Comparison of ENCODE assay signal across 20 cellular contexts in the genomic region with DNA sequence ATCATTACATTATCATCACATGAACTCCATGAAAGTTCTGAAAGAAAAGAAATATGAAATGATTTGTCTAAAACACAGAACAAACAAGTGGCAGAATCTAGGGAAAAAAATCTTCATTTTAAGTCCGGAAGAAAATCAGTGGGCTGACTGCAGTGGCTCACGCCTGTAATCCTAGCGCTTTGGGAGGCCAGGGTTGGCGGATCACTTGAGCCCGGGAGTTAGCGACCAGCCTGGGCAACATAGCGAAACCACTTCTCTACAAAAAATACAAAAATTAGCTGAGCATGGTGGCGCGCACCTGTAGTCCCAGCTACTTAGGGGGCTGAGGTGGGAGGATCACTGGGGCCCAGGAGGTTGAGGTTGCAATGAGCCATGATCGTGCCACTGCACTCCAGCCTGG. TPM values are rescaled to one million over a fixed set of nuclear protein-coding genes. Genes with fewer than 3 reads are reported as not detected.
DNase-seq lines count a peak whose midpoint lies in the region; ATAC-seq, FAIRE-seq and TF ChIP-seq lines count a peak whose summit lies in the region.
"Had no signal": no experiment of that assay in that cellular context is flagged by ENCODE, and none has a peak within 500 bp of the region (broad histone marks: within the 10 kb centered on the region; RNA-seq: fewer than 3 reads in every experiment).

No MANE protein-coding gene starts in this region.

- no peak for TF ChIP-seq EP300 in GM12878 (IDR thresholded peaks at IDR 0.05; ENCODE audit: borderline replicate concordance in 1 of 2, control insufficient read depth in 1 of 2, low read depth in 2 of 2, low read length in 2 of 2)

- H3K4me1 ChIP-seq in GM12878 (ENCODE audit: control insufficient read depth, insufficient read depth, low read length), result no peaks in the 10 kb centered on the region
- no peaks in the 10 kb centered on the region for H3K4me1 ChIP-seq in trophoblast cell (ENCODE audit: control insufficient read depth in 1 of 2, insufficient read depth in 2 of 2, low read length in 2 of 2)
- H3K4me1 ChIP-seq in GM23248 (ENCODE audit: insufficient read depth), result peaks cover 20% of the 10 kb centered on the region

- H3K27ac Mint-ChIP-seq in CD4-positive, alpha-beta T cell, result no peak overlapping the region
- H3K27ac Mint-ChIP-seq: CD8-positive, alpha-beta T cell had no signal

- no peaks in the 10 kb centered on the region; a peak in 1 of 4 replicates for H3K36me3 ChIP-seq in GM12878 (ENCODE audit: control insufficient read depth in 2 of 2, insufficient read depth in 2 of 2, low read length in 1 of 2)
- peaks cover 0 to 1% of the 10 kb centered on the region in 2 experiments for H3K36me3 ChIP-seq in trophoblast cell (ENCODE audit: control insufficient read depth in 1 of 2, insufficient read depth in 2 of 2, low read length in 2 of 2)
- H3K36me3 ChIP-seq in GM23248 (ENCODE audit: low read depth), result no peaks in the 10 kb centered on the region

- SMC1A ChIA-PET in GM12878 (lab: Charles Lee; ENCODE audit: uncharacterized antibody, unreplicated experiment), result interaction anchor here (0.7 to 1.7 kb wide), 6 partner anchors 8 to 156 kb away, joined by 3 to 8 read pairs (median 3); no protein-coding TSS in a partner anchor

- H3F3A ChIP-seq in GM23248 (ENCODE audit: insufficient read depth), result peaks cover 12% of the 10 kb centered on the region; the same call in 1 of the 2 replicates

- no peak for ATAC-seq in CD4-positive, alpha-beta T cell (ENCODE audit: poor library complexity)
- ATAC-seq in GM12878, result no peak
- no peak for ATAC-seq in HG03342 (IDR thresholded peaks at IDR 0.05; ENCODE audit: unreplicated experiment)
- ATAC-seq: CD8-positive, alpha-beta T cell had no signal

- H3K18ac ChIP-seq in trophoblast cell (ENCODE audit: low read length), result no peak overlapping the region

- peaks cover 90% of the 10 kb centered on the region for H3K4me1 Mint-ChIP-seq in CD4-positive, alpha-beta T cell (ENCODE audit: low read depth)

- intact Hi-C loops in CD4-positive, alpha-beta T cell (cut with DNase I, micrococcal nuclease), result loop anchor here (10.0 kb wide), 4 partner anchors 155 to 625 kb away; partner anchors contain the start of genes HIVEP3 (in 1 of the 2) and SLC2A1 (in 1 of the 2)
- intact Hi-C loops in GM12878 (cut with micrococcal nuclease; ENCODE audit: unreplicated experiment), result loop anchor here (5.0 kb wide), 1 partner anchor 138 kb away; no protein-coding TSS in a partner anchor

- H4K91ac ChIP-seq in trophoblast cell (ENCODE audit: low read depth, low read length), result no peak overlapping the region

- no peak overlapping the region for H3K4me3 ChIP-seq in GM12878
- H3K4me3 ChIP-seq in trophoblast cell (ENCODE audit: low read depth, low read length), result no peak overlapping the region
- no peak overlapping the region for H3K4me3 ChIP-seq in GM23248
- H3K4me3 ChIP-seq: BLaER1 had no signal

- no peaks in the 10 kb centered on the region for H3K27me3 ChIP-seq in CD4-positive, alpha-beta T cell (ENCODE audit: control insufficient read depth, insufficient read depth, low read length)
- H3K27me3 ChIP-seq in GM12878 (replicated peaks in 1 of 2; ENCODE audit: control insufficient read depth in 2 of 2, insufficient read depth in 2 of 2, low read length in 1 of 2), result no peaks in the 10 kb centered on the region
- H3K27me3 ChIP-seq in trophoblast cell (ENCODE audit: insufficient read depth, low read length), result no peaks in the 10 kb centered on the region
- no peaks in the 10 kb centered on the region for H3K27me3 ChIP-seq in GM23248 (replicated peaks; ENCODE audit: insufficient read depth)
- H3K27me3 ChIP-seq: BLaER1 had no signal

- H2BK120ac ChIP-seq in trophoblast cell (ENCODE audit: insufficient read depth, low read length, poor library complexity), result no peak overlapping the region

- in situ Hi-C loops in GM12878 (cut with MboI), result no loop called here
- in situ Hi-C loops in GM23248 (cut with MboI), result no loop called here

- no peak overlapping the region for H2BK12ac ChIP-seq in trophoblast cell (ENCODE audit: low read length)

- TF ChIP-seq CTCF in CD4-positive, alpha-beta T cell (IDR thresholded peaks at IDR 0.05), result no peak
- TF ChIP-seq CTCF in GM12878 (IDR thresholded peaks at IDR 0.05 in 2 of 3, conservative IDR thresholded peaks at IDR 0.05 in 1 of 3; ENCODE audit: control insufficient read depth in 2 of 3, extremely low read depth in 1 of 3, insufficient read depth in 1 of 3, low read depth in 3 of 3, low read length in 3 of 3), result no peak

- H3K4me2 ChIP-seq in GM12878 (ENCODE audit: control insufficient read depth, insufficient read depth) (no peak overlapping the region), trophoblast cell (ENCODE audit: low read length) (no peak overlapping the region), GM23248 (ENCODE audit: unreplicated experiment) (no peak overlapping the region)
- H3K4me2 ChIP-seq: BLaER1 had no signal

- peak overlapping the region; percentile 97 for H3K4ac ChIP-seq in trophoblast cell (ENCODE audit: low read depth, low read length)

- H3K9ac ChIP-seq in GM12878 (ENCODE audit: control insufficient read depth, insufficient read depth, low read length) (no peak overlapping the region), trophoblast cell (ENCODE audit: low read length) (no peak overlapping the region), GM23248 (no peak overlapping the region)
- H3K9ac ChIP-seq: BLaER1 had no signal

- H3K36me3 Mint-ChIP-seq in CD4-positive, alpha-beta T cell (ENCODE audit: low read depth), result peaks cover 9% of the 10 kb centered on the region
- H3K36me3 Mint-ChIP-seq: CD14-positive monocyte had no signal

- H4K8ac ChIP-seq in trophoblast cell (ENCODE audit: low read depth, low read length), result no peak overlapping the region

- H2BK5ac ChIP-seq in trophoblast cell (ENCODE audit: low read depth, low read length, poor library complexity), result no peak overlapping the region

- no peak overlapping the region for H3K27ac ChIP-seq in CD4-positive, alpha-beta T cell (ENCODE audit: low read depth, low read length)
- H3K27ac ChIP-seq in GM12878 (ENCODE audit: control insufficient read depth, insufficient read depth), result no peak overlapping the region
- H3K27ac ChIP-seq in trophoblast cell (ENCODE audit: low read depth, low read length), result no peak overlapping the region
- H3K27ac ChIP-seq in GM23248, result no peak overlapping the region
- H3K27ac ChIP-seq: 22Rv1, BLaER1, HL-60 had no signal

- DNase-seq in DMS53 (lab: John Stamatoyannopoulos, UW) (peak; percentile 15), DMS53 treated with DMSO at 0.1 percent for 48 hours (lab: John Stamatoyannopoulos, UW; ENCODE audit: unreplicated experiment) (no peak), GM12878 (ENCODE audit: low read depth, low spot score) (no peak), trophoblast cell (no peak), GM23248 (no peak)
- no peak for DNase-seq in CD4-positive, alpha-beta T cell
- DNase-seq: Calu3; CD8-positive, alpha-beta T cell; GDM1; H9; IMR-90; Karpas-422; KBM-7 had no signal

- no peak for TF ChIP-seq POLR2A in GM12878 (IDR thresholded peaks at IDR 0.05; ENCODE audit: low read depth, low read length)

- H3K79me1 ChIP-seq in trophoblast cell (ENCODE audit: low read length), result peaks cover 8% of the 10 kb centered on the region

- no peak for TF ChIP-seq RAD21 in GM12878 (IDR thresholded peaks at IDR 0.05; ENCODE audit: insufficient read depth, low read depth, low read length)

- H3K9me2 ChIP-seq in GM23248 (ENCODE audit: insufficient read depth), result no peaks in the 10 kb centered on the region

- H3K23ac ChIP-seq in trophoblast cell (ENCODE audit: low read length), result no peak overlapping the region

- H3K9me3 Mint-ChIP-seq in CD4-positive, alpha-beta T cell, result no peaks in the 10 kb centered on the region
- H3K9me3 Mint-ChIP-seq: CD14-positive monocyte; CD8-positive, alpha-beta T cell; H9 had no signal

- no peak overlapping the region for H3K14ac ChIP-seq in trophoblast cell (ENCODE audit: low read length)

- POLR2A ChIA-PET in CD4-positive, alpha-beta T cell (lab: Charles Lee), result no interaction called here
- POLR2A ChIA-PET in GM12878 (lab: Charles Lee), result interaction anchor here (0.9 kb wide), 1 partner anchor 437 kb away, joined by 3 read pairs; the partner anchor contains the start of gene C1orf50

- BruUV-seq in GM12878 (replicated peaks; lab: Mats Ljungman, UMichigan), result no TSS peak

- RAD21 ChIA-PET in GM12878 (lab: Charles Lee; ENCODE audit: unreplicated experiment), result no interaction called here

- H4K20me1 ChIP-seq in GM12878 (ENCODE audit: control insufficient read depth, insufficient read depth) (peaks cover 4% of the 10 kb centered on the region; the same call in 1 of the 2 replicates), GM23248 (ENCODE audit: insufficient read depth) (peaks cover 27% of the 10 kb centered on the region; the same call in 1 of the 2 replicates)

- whole genome bisulfite sequencing in GM12878 (ENCODE audit: insufficient coverage, insufficient replicate concordance, low lambda C conversion rate, missing lambda C conversion rate), result 97% methylated on average over 10 of the region's 10 CpGs
- no CpG with 5 or more reads among the region's 10 CpGs for WGBS in trophoblast cell (ENCODE audit: extremely low coverage, insufficient coverage, insufficient read length)
- 96 to 97% methylated on average over 10 of the region's 10 CpGs for WGBS in GM23248 (ENCODE audit: low coverage in 1 of 2, low lambda C conversion rate in 2 of 2, missing lambda C conversion rate in 2 of 2), 2 experiments

- peaks cover 99% of the 10 kb centered on the region for H3K79me2 ChIP-seq in GM12878 (ENCODE audit: control insufficient read depth, insufficient read depth, low read length)
- H3K79me2 ChIP-seq in trophoblast cell (ENCODE audit: control insufficient read depth, insufficient read depth, low read length, poor library complexity), result peaks cover 28% of the 10 kb centered on the region
- peaks cover 96% of the 10 kb centered on the region for H3K79me2 ChIP-seq in GM23248 (ENCODE audit: insufficient read depth)

- H4K12ac ChIP-seq in trophoblast cell (ENCODE audit: low read depth, low read length), result no peak overlapping the region

- H3K4me3 Mint-ChIP-seq in CD4-positive, alpha-beta T cell, result peak overlapping the region; percentile 5
- H3K4me3 Mint-ChIP-seq: CD14-positive monocyte, H9 had no signal

- H3K27me3 Mint-ChIP-seq in CD4-positive, alpha-beta T cell, result no peaks in the 10 kb centered on the region

- no peaks in the 10 kb centered on the region for H3K9me3 ChIP-seq in CD4-positive, alpha-beta T cell (ENCODE audit: control insufficient read depth, low read length)
- H3K9me3 ChIP-seq in GM12878 (replicated peaks; ENCODE audit: control insufficient read depth, insufficient read depth, low read length), result no peaks in the 10 kb centered on the region; the same call in 1 of the 3 replicates
- H3K9me3 ChIP-seq in trophoblast cell (ENCODE audit: insufficient read depth, low read depth, low read length), result no peaks in the 10 kb centered on the region
- no peaks in the 10 kb centered on the region for H3K9me3 ChIP-seq in GM23248 (ENCODE audit: low read depth)
- H3K9me3 ChIP-seq: BLaER1 had no signal

- no peak overlapping the region for H2AK5ac ChIP-seq in trophoblast cell (ENCODE audit: low read length)

- no peak for FAIRE-seq in GM12878 (lab: Jason Lieb, UNC)
- FAIRE-seq: H1 had no signal

- CTCF ChIA-PET in CD4-positive, alpha-beta T cell (lab: Charles Lee), result no interaction called here
- CTCF ChIA-PET in GM12878 (lab: Yijun Ruan, JAX), result interaction anchor here (1.3 to 2.2 kb wide), 2 partner anchors 14 to 156 kb away, joined by 3 to 9 read pairs; no protein-coding TSS in a partner anchor

- H2AFZ ChIP-seq in GM12878 (ENCODE audit: control insufficient read depth, low read depth, low read length) (no peak overlapping the region), trophoblast cell (ENCODE audit: insufficient read depth, low read length, poor library complexity) (no peak overlapping the region), GM23248 (no peak overlapping the region)

RNA-seq across cellular contexts. Expression of gene FOXJ3, which starts 4.8 kb away (rescaled TPM):
- total RNA-seq in CD4-positive, alpha-beta T cell, result 10 to 100 TPM; 73.1 to 74.9 TPM
- 144 and 151 TPM in 2 replicates for total RNA-seq in GM12878 (2013; cell fraction: nucleolus; rRNA removed)
- total RNA-seq in GM12878 (2014; rRNA removed) (28.3 and 34.8 TPM in 2 replicates), GM12878 (2014; rRNA removed; fragmentation: Illumina TruSeq; extraction: Trizol) (20.5 and 22.4 TPM in 2 replicates), GM12878 (2021) (33.6 and 36.8 TPM in 2 replicates)
- polyA plus RNA-seq in GM12878 (2011; ENCODE audit: low read depth), result 15.0 TPM
- polyA plus RNA-seq in GM12878 (2011; rRNA removed) (41.5 and 54.2 TPM in 2 replicates), GM12878 (2014; fragmentation: Illumina TruSeq; extraction: Trizol) (31.7 and 35.5 TPM in 2 replicates), GM12878 (2014; fragmentation: Nextera tagmentation; extraction: Ambion mirVana) (10 to 100 TPM in 1 of 2 experiments, 1 to 10 TPM in 1; 9.5 to 11.9 TPM), GM12878 (2014; rRNA removed) (19.1 and 19.8 TPM in 2 replicates), GM12878 (2016; fragmentation: Nextera tagmentation; extraction: Ambion mirVana) (10 to 100 TPM; 19.1 to 27.0 TPM), GM23248 (2016; fragmentation: Nextera tagmentation; extraction: Ambion mirVana) (15.9 and 16.3 TPM in 2 replicates)
- polyA plus RNA-seq in GM12878 (2011; cell fraction: cytosol; rRNA removed), result 28.5 and 39.6 TPM in 2 replicates
- polyA plus RNA-seq in GM12878 (2011; cell fraction: nucleus; rRNA removed), result 36.5 and 45.8 TPM in 2 replicates
- 19.1 and 20.8 TPM in 2 replicates for polyA plus RNA-seq in GM12878 (2012)
- polyA minus RNA-seq in GM12878 (2011; rRNA and poly(A)+ RNA removed), result 43.4 and 84.0 TPM in 2 replicates
- polyA minus RNA-seq in GM12878 (2011; cell fraction: cytosol; rRNA and poly(A)+ RNA removed), result 14.7 and 19.4 TPM in 2 replicates
- polyA minus RNA-seq in GM12878 (2011; cell fraction: nucleus; rRNA and poly(A)+ RNA removed), result 34.6 and 42.6 TPM in 2 replicates
- 30.7 and 33.3 TPM in 2 replicates for polyA plus RNA-seq in trophoblast cell (2013)
- total RNA-seq in GM23248 (2014; rRNA removed; shearing (Covaris generic)), result 23.1 and 23.6 TPM in 2 replicates

RNA-seq across cellular contexts. Expression of gene RIMKLA, which starts 50.4 kb away (rescaled TPM):
- under 1 TPM in 1 of 2 experiments, not detected in 1; 0.11 TPM for total RNA-seq in CD4-positive, alpha-beta T cell
- 0.22 and 0.52 TPM in 2 replicates for total RNA-seq in GM12878 (2013; cell fraction: nucleolus; rRNA removed)
- total RNA-seq in GM12878 (2014; rRNA removed) (0.16 and 0.45 TPM in 2 replicates), GM12878 (2014; rRNA removed; fragmentation: Illumina TruSeq; extraction: Trizol) (0.04 and 0.05 TPM in 2 replicates), GM12878 (2021) (0.05 and 0.19 TPM in 2 replicates)
- 1.8 TPM for polyA plus RNA-seq in GM12878 (2011; ENCODE audit: low read depth)
- polyA plus RNA-seq in GM12878 (2011; rRNA removed) (0.45 and 0.52 TPM in 2 replicates), GM12878 (2014; fragmentation: Illumina TruSeq; extraction: Trizol) (0.41 and 0.59 TPM in 2 replicates), GM12878 (2014; fragmentation: Nextera tagmentation; extraction: Ambion mirVana) (under 1 TPM; 0.07 to 0.10 TPM), GM12878 (2014; rRNA removed) (0.01 and 0.05 TPM in 2 replicates), GM12878 (2016; fragmentation: Nextera tagmentation; extraction: Ambion mirVana) (under 1 TPM; 0.01 to 0.17 TPM), GM23248 (2016; fragmentation: Nextera tagmentation; extraction: Ambion mirVana) (0.03 TPM in 1 of 2 replicates, not detected in the other)
- polyA plus RNA-seq in GM12878 (2011; cell fraction: cytosol; rRNA removed), result 0.27 and 0.42 TPM in 2 replicates
- polyA plus RNA-seq in GM12878 (2011; cell fraction: nucleus; rRNA removed), result 0.16 and 0.25 TPM in 2 replicates
- 1.8 and 4.4 TPM in 2 replicates for polyA plus RNA-seq in GM12878 (2012)
- polyA minus RNA-seq in GM12878 (2011; rRNA and poly(A)+ RNA removed), result 0.41 and 0.95 TPM in 2 replicates
- 0.21 and 0.27 TPM in 2 replicates for polyA minus RNA-seq in GM12878 (2011; cell fraction: cytosol; rRNA and poly(A)+ RNA removed)
- polyA minus RNA-seq in GM12878 (2011; cell fraction: nucleus; rRNA and poly(A)+ RNA removed), result 0.24 and 0.29 TPM in 2 replicates
- polyA plus RNA-seq in trophoblast cell (2013), result 0.08 and 0.12 TPM in 2 replicates
- total RNA-seq in GM23248 (2014; rRNA removed; shearing (Covaris generic)), result 0.22 TPM in 1 of 2 replicates, not detected in the other
- total RNA-seq: IMR-90 had no signal
- polyA plus RNA-seq: AG04450, CD14-positive monocyte, IMR-90 had no signal
